Comparison of ENCODE assay signal across 14 cellular contexts in the genomic region with DNA sequence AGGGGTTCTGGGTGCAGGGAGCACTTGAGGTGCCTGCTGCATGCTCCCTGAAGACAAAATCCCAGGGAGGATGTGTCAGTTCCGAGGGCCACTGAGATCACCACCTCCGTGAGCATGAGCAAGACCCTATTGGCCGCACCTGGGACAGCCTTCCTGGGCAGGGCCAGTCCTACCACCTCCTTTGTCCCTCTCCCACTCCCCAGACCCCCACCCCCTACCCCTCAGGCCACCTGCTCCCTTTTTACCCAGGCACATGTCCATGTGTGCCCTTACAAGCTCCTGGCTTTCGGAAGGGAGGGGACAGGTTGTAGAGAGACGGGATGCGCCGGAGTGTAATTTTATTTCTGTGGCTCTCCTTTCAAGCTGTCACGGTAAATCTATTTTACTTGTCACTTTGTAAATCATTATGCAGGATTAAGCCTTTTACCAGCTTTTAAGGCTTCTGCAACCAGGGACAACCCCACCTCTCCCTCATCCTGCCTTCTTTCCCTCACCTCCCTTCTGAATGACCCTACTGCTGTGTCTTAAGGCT. TPM values are rescaled to one million over a fixed set of nuclear protein-coding genes. Genes with fewer than 3 reads are reported as not detected.
A peak's percentile ranks its signal among the peaks of the same experiment; 100 is the strongest.
DNase-seq lines count a peak whose midpoint lies in the region; ATAC-seq and TF ChIP-seq lines count a peak whose summit lies in the region.
"Had no signal": no experiment of that assay in that cellular context is flagged by ENCODE, and none has a peak within 500 bp of the region (broad histone marks: within the 10 kb centered on the region; RNA-seq: fewer than 3 reads in every experiment).

No MANE protein-coding gene starts in this region.

- H3K9me3 ChIP-seq in BLaER1 treated with 17β-estradiol and CSF1 and Interleukin-3, amounts not matched to agents 10 nM and 100 nM (replicated peaks in 1 of 11): no peaks in the 10 kb centered on the region
- H3K9me3 ChIP-seq in SJSA1 (replicated peaks): no peaks in the 10 kb centered on the region

- H3K79me2 ChIP-seq in GM23338 (replicated peaks; ENCODE audit: insufficient read depth): peaks cover 92% of the 10 kb centered on the region

- H3K4me3 ChIP-seq in BLaER1 treated with 17β-estradiol and CSF1 and Interleukin-3, amounts not matched to agents 10 nM and 100 nM: peak overlapping the region in 3 of 10 experiments; percentile 18 to 44 (median 36); a peak in 2 of 20 replicates
- H3K4me3 ChIP-seq in GM23338 (no peak overlapping the region), SJSA1 (no peak overlapping the region)
- H3K4me3 ChIP-seq: GM12878 had no signal

- no peaks in the 10 kb centered on the region for H3K9me2 ChIP-seq in GM23338 (ENCODE audit: insufficient read depth)

- H3K4me2 ChIP-seq in BLaER1 treated with 17β-estradiol and CSF1 and Interleukin-3, amounts not matched to agents 10 nM and 100 nM: peak overlapping the region; percentile 83 to 100 (median 97)
- H3K4me2 ChIP-seq in GM23338: no peak overlapping the region

- H3K4me3 Mint-ChIP-seq in GM23338: no peak overlapping the region
- H3K4me3 Mint-ChIP-seq in nephron progenitor cell: no peak overlapping the region
- H3K4me3 Mint-ChIP-seq: activated naive CD8-positive, alpha-beta T cell; T-cell had no signal

- H3K36me3 Mint-ChIP-seq in GM23338 (ENCODE audit: low read depth): no peaks in the 10 kb centered on the region; the same call in 2 of the 3 replicates
- H3K36me3 Mint-ChIP-seq in nephron progenitor cell (ENCODE audit: low read depth): peaks cover 5% of the 10 kb centered on the region
- H3K36me3 Mint-ChIP-seq: activated naive CD8-positive, alpha-beta T cell; T-cell had no signal

- H3K27ac ChIP-seq in BLaER1 treated with 17β-estradiol and CSF1 and Interleukin-3, amounts not matched to agents 10 nM and 100 nM: peak overlapping the region in 9 of 11 experiments; percentile 4 to 97 (median 60); a peak in 16 of 22 replicates
- H3K27ac ChIP-seq in GM23338 (ENCODE audit: low read depth) (no peak overlapping the region), SJSA1 (peak overlapping the region; percentile 72)

- peak overlapping the region; percentile 5 to 61 (median 43); a peak in 15 of 22 replicates for H3K9ac ChIP-seq in BLaER1 treated with 17β-estradiol and CSF1 and Interleukin-3, amounts not matched to agents 10 nM and 100 nM

- H2AFZ ChIP-seq in GM23338: no peak overlapping the region

- H3K4me1 Mint-ChIP-seq in GM23338 (peaks cover 59% of the 10 kb centered on the region), nephron progenitor cell (peaks cover 82% of the 10 kb centered on the region)

- TF ChIP-seq CTCF in GM23338 (conservative IDR thresholded peaks at IDR 0.05; ENCODE audit: low read depth in 2 of 2) (no peak), nephron progenitor cell (IDR thresholded peaks at IDR 0.05) (no peak)

- H3K4me1 ChIP-seq in BLaER1 treated with 17β-estradiol and CSF1 and Interleukin-3, amounts not matched to agents 10 nM and 100 nM: peaks cover 99 to 100% (median 100%) of the 10 kb centered on the region in 10 experiments
- H3K4me1 ChIP-seq in GM23338 (ENCODE audit: insufficient read depth) (peaks cover 8% of the 10 kb centered on the region; the same call in 1 of the 2 replicates), SJSA1 (replicated peaks) (peaks cover 39% of the 10 kb centered on the region)

- H4K20me1 ChIP-seq in BLaER1 treated with 17β-estradiol and CSF1 and Interleukin-3, amounts not matched to agents 10 nM and 100 nM: peaks cover 70 to 100% (median 95%) of the 10 kb centered on the region in 11 experiments
- H4K20me1 ChIP-seq in GM23338 (replicated peaks; ENCODE audit: insufficient read depth): peaks cover 19% of the 10 kb centered on the region

- peaks cover 0 to 16% (median 0%) of the 10 kb centered on the region in 11 experiments; a peak in 2 of 22 replicates for H3K36me3 ChIP-seq in BLaER1 treated with 17β-estradiol and CSF1 and Interleukin-3, amounts not matched to agents 10 nM and 100 nM
- H3K36me3 ChIP-seq in GM23338 (ENCODE audit: insufficient read depth) (no peaks in the 10 kb centered on the region), SJSA1 (peaks cover 33% of the 10 kb centered on the region)

- H3K27me3 Mint-ChIP-seq in GM23338 (ENCODE audit: insufficient read depth, low read depth, poor library complexity) (peaks cover 14% of the 10 kb centered on the region), nephron progenitor cell (ENCODE audit: low read depth, poor library complexity) (no peaks in the 10 kb centered on the region)
- H3K27me3 Mint-ChIP-seq: activated naive CD8-positive, alpha-beta T cell; T-cell had no signal

- no peaks in the 10 kb centered on the region for H3K9me3 Mint-ChIP-seq in GM23338
- H3K9me3 Mint-ChIP-seq in nephron progenitor cell: no peaks in the 10 kb centered on the region
- H3K9me3 Mint-ChIP-seq: T-cell had no signal

- no peak overlapping the region for H3K27ac Mint-ChIP-seq in GM23338
- peak overlapping the region; percentile 83 for H3K27ac Mint-ChIP-seq in nephron progenitor cell
- H3K27ac Mint-ChIP-seq: activated naive CD8-positive, alpha-beta T cell had no signal

- no peak for DNase-seq in GM23338 (ENCODE audit: low spot score)
- DNase-seq in SJSA1 (ENCODE audit: low read depth in 1 of 2, low spot score in 2 of 2): no peak
- DNase-seq in nephron progenitor cell: no peak
- no peak for DNase-seq in HUDEP-2 (lab: John Stamatoyannopoulos, UW; ENCODE audit: unreplicated experiment in 76 of 76)
- no peak for DNase-seq in nucleus accumbens (lab: John Stamatoyannopoulos, UW)
- DNase-seq in islet precursor cell: no peak
- DNase-seq: activated CD8-positive, alpha-beta memory T cell treated with anti-CD3 and anti-CD28 coated beads for 24 hours; NK-92 treated with Interleukin-12 subunit alpha and Interleukin-12 subunit beta, amount 100 ng/mL, for 24 hours; stimulated activated CD4-positive, alpha-beta T cell treated with anti-CD3 and anti-CD28 coated beads, Interleukin-2, amount 100 ng/mL, for 48 hours; T-cell had no signal

- H3K27me3 ChIP-seq in BLaER1 treated with 17β-estradiol and CSF1 and Interleukin-3, amounts not matched to agents 10 nM and 100 nM: no peaks in the 10 kb centered on the region
- H3K27me3 ChIP-seq in GM23338 (ENCODE audit: insufficient read depth) (no peaks in the 10 kb centered on the region), SJSA1 (replicated peaks) (no peaks in the 10 kb centered on the region)

- ATAC-seq in GM23338 (peak; percentile 18), HG03457 (IDR thresholded peaks at IDR 0.05; ENCODE audit: unreplicated experiment) (no peak)
- ATAC-seq: T-cell had no signal

- H3F3A ChIP-seq in GM23338 (replicated peaks; ENCODE audit: low read depth): no peaks in the 10 kb centered on the region

TF ChIP-seq in GM23338, 12 proteins besides CTCF, POLR2A, EP300 and RAD21 (continues in another document):
- TF ChIP-seq EZH2 (IDR thresholded peaks at IDR 0.05; ENCODE audit: low read depth, unreplicated experiment): no peak
- TF ChIP-seq JUNB (IDR thresholded peaks at IDR 0.05; ENCODE audit: unreplicated experiment): no peak
- no peak for TF ChIP-seq EZH2phosphoT487 (IDR thresholded peaks at IDR 0.05; ENCODE audit: unreplicated experiment)
- TF ChIP-seq, protein P1, sequence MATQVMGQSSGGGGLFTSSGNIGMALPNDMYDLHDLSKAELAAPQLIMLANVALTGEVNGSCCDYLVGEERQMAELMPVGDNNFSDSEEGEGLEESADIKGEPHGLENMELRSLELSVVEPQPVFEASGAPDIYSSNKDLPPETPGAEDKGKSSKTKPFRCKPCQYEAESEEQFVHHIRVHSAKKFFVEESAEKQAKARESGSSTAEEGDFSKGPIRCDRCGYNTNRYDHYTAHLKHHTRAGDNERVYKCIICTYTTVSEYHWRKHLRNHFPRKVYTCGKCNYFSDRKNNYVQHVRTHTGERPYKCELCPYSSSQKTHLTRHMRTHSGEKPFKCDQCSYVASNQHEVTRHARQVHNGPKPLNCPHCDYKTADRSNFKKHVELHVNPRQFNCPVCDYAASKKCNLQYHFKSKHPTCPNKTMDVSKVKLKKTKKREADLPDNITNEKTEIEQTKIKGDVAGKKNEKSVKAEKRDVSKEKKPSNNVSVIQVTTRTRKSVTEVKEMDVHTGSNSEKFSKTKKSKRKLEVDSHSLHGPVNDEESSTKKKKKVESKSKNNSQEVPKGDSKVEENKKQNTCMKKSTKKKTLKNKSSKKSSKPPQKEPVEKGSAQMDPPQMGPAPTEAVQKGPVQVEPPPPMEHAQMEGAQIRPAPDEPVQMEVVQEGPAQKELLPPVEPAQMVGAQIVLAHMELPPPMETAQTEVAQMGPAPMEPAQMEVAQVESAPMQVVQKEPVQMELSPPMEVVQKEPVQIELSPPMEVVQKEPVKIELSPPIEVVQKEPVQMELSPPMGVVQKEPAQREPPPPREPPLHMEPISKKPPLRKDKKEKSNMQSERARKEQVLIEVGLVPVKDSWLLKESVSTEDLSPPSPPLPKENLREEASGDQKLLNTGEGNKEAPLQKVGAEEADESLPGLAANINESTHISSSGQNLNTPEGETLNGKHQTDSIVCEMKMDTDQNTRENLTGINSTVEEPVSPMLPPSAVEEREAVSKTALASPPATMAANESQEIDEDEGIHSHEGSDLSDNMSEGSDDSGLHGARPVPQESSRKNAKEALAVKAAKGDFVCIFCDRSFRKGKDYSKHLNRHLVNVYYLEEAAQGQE (IDR thresholded peaks at IDR 0.05; ENCODE audit: unreplicated experiment): no peak
- TF ChIP-seq CREB1 (CRISPR knock-in tag; IDR thresholded peaks at IDR 0.05; ENCODE audit: low read depth): no peak
- TF ChIP-seq POLR2AphosphoS5 (IDR thresholded peaks at IDR 0.05; ENCODE audit: low read depth): no peak

RNA-seq across cellular contexts. Expression of a gene that starts 20.9 kb away (rescaled TPM):
- 25.9 and 30.9 TPM in 2 replicates for total RNA-seq in GM23338 (2014; rRNA removed; shearing (Covaris generic))
- polyA plus RNA-seq in GM23338 (2016; fragmentation: Nextera tagmentation; extraction: Ambion mirVana): 9.2 and 9.4 TPM in 2 replicates
- 13.5 and 22.3 TPM in 2 replicates for total RNA-seq in SJSA1 (2014; rRNA removed; shearing (Covaris generic))
